Comparison of ENCODE assay signal across 24 cellular contexts in genomic region chr16:27925612-27926011, GRCh38.
"Had no signal": no experiment of that assay in that cellular context is flagged by ENCODE, and none has a peak within 500 bp of the region (broad histone marks: within the 10 kb centered on the region; RNA-seq: fewer than 3 reads in every experiment).

No MANE protein-coding gene starts in this region.

- H3K4me1 ChIP-seq: breast epithelium, colonic mucosa, left ventricle myocardium inferior, right lobe of liver had no signal

- DNase-seq: activated CD4-positive, alpha-beta T cell treated with anti-CD3 and anti-CD28 coated beads for 4 hours; activated CD4-positive, alpha-beta T cell treated with anti-CD3 and anti-CD28 coated beads, Interleukin-2, amount 50 U/mL, for 4 hours; activated naive CD4-positive, alpha-beta T cell; activated T-cell treated with anti-CD3 and anti-CD28 coated beads for 4 hours; activated T-cell treated with anti-CD3 and anti-CD28 coated beads, Interleukin-2, amount 50 U/mL, for 72 hours; colonic mucosa; effector CD8-positive, alpha-beta T cell; esophagus squamous epithelium; left ventricle myocardium inferior; mesendoderm; mucosa of descending colon; right lobe of liver; stimulated activated CD4-positive, alpha-beta T cell treated with anti-CD3 and anti-CD28 coated beads, Interleukin-12 subunit alpha, Interleukin-12 subunit beta, amount 100 ng/mL, for 4 hours; stimulated activated CD4-positive, alpha-beta T cell treated with anti-CD3 and anti-CD28 coated beads, Interleukin-4, amount 100 ng/mL, for 1 hour; trophoblast cell had no signal

- H3K4me3 ChIP-seq: breast epithelium, colonic mucosa, esophagus squamous epithelium, left ventricle myocardium inferior, lung, mucosa of descending colon, right lobe of liver, thoracic aorta had no signal

- H3K36me3 ChIP-seq: breast epithelium, colonic mucosa, esophagus squamous epithelium, left ventricle myocardium inferior, right lobe of liver, thoracic aorta had no signal

- H3K9me3 ChIP-seq: breast epithelium, colonic mucosa, esophagus squamous epithelium, left ventricle myocardium inferior, mucosa of descending colon, right lobe of liver, thoracic aorta had no signal

- FAIRE-seq: endometrium, frontal cortex, TTC549, urothelium cell line had no signal

- H3K27me3 ChIP-seq: colonic mucosa, right lobe of liver had no signal

- H3K27ac ChIP-seq: breast epithelium, colonic mucosa, epithelial cell of prostate, esophagus squamous epithelium, left ventricle myocardium inferior, right lobe of liver, thoracic aorta, VCaP had no signal
